Comparison of ENCODE assay signal across 9 cellular contexts in the genomic region with DNA sequence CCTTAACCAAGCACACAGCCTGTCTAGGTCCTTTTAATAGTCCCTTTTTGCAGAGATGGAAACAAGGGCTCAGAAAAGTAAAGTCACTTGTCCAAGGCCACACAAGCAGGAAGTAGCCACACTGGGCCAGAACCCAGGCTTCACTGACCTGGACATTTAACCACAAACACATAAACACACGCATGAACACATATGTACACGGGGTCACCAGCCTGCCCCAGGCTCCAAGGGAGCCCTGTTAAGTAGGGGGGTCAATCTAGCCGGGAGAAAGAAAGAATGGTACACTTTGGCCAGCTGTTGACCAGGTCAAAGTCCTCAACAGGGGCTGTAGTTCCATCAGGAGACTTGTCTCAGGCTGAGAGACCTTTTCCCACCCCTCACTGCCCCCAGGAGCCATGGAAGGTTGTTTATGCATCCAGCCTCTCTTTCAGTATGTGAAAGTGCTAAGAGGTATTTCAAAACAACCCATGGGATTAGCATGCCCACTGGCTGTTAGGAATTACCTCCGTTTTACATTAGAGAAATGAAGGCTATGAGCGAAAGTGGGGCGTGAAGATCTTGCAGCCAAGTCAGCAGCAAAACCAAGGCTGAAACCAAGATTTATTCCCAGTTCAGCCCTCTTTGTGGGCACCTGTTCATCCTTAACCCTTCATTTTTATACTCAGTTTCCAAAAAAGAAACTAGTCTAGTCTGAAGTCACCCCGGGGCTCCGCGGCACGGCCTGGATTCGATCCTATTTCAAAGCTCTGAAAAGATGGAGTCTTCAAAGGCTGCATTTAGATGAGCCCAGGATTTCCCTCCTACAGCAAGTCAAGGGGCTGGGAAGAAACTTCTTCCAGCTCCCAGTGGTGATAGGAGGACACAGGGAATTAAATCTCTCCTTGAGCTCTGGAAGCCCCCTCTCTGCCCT. TPM values are rescaled to one million over a fixed set of nuclear protein-coding genes. Genes with fewer than 3 reads are reported as not detected.
A peak's percentile ranks its signal among the peaks of the same experiment; 100 is the strongest.
DNase-seq lines count a peak whose midpoint lies in the region; ATAC-seq and TF ChIP-seq lines count a peak whose summit lies in the region.
"Had no signal": no experiment of that assay in that cellular context is flagged by ENCODE, and none has a peak within 500 bp of the region (broad histone marks: within the 10 kb centered on the region; RNA-seq: fewer than 3 reads in every experiment).

No MANE protein-coding gene starts in this region.

- peaks cover 0 to 35% (median 5%) of the 10 kb centered on the region in 9 donors for H3K36me3 ChIP-seq in heart right ventricle
- H3K36me3 ChIP-seq in lung (ENCODE audit: control insufficient read depth in 2 of 2, insufficient read depth in 2 of 2, low read length in 2 of 2) = peaks cover 13 to 15% of the 10 kb centered on the region in 2 donors
- no peaks in the 10 kb centered on the region for H3K36me3 ChIP-seq in aorta (ENCODE audit: control insufficient read depth in 1 of 2, insufficient read depth in 2 of 2, low read length in 1 of 2)

- ATAC-seq in heart right ventricle (no peak), left ventricle myocardium superior (no peak), lung (ENCODE audit: insufficient read depth, low FRiP score) (no peak), aorta (ENCODE audit: low FRiP score) (no peak)
- ATAC-seq in stimulated activated naive CD8-positive, alpha-beta T cell treated with anti-CD3 and anti-CD28 coated beads, Interleukin-15, Interleukin-2, amounts not matched to agents 100 U/mL and 50 U/mL, for 24 hours = no peak
- ATAC-seq: GM12878 had no signal

- DNase-seq in heart right ventricle (no peak), left ventricle myocardium superior (no peak), lung (ENCODE audit: low spot score) (no peak), aorta (no peak)
- no peak for DNase-seq in stimulated activated naive CD8-positive, alpha-beta T cell treated with anti-CD3 and anti-CD28 coated beads, Interleukin-15, Interleukin-2, amounts not matched to agents 100 U/mL and 50 U/mL, for 24 hours
- no peak for DNase-seq in activated effector memory CD4-positive, alpha-beta T cell treated with Interleukin-2 at 50 U/mL for 16 hours
- DNase-seq: stimulated activated naive CD4-positive, alpha-beta T cell treated with Interleukin-2 at 50 U/mL for 16 hours had no signal

- H3K4me3 ChIP-seq in heart right ventricle = peak overlapping the region in 1 of 10 donors; percentile 0
- H3K4me3 ChIP-seq in lung = no peak overlapping the region
- H3K4me3 ChIP-seq in aorta (ENCODE audit: low read length in 2 of 2) = no peak overlapping the region
- H3K4me3 ChIP-seq: GM12878 had no signal

- H3K27me3 ChIP-seq in heart right ventricle = no peaks in the 10 kb centered on the region
- no peaks in the 10 kb centered on the region for H3K27me3 ChIP-seq in lung (ENCODE audit: control insufficient read depth, insufficient read depth)
- no peaks in the 10 kb centered on the region for H3K27me3 ChIP-seq in aorta (ENCODE audit: control insufficient read depth in 1 of 2, insufficient read depth in 2 of 2, low read length in 1 of 2)

- intact Hi-C loops in heart right ventricle (cut with DNase I) = no loop called here
- intact Hi-C loops in left ventricle myocardium superior (cut with micrococcal nuclease) = no loop called here
- intact Hi-C loops in aorta (cut with DNase I) = loop anchor here in 1 of 2 donors (5.0 kb wide), 1 partner anchor 79 kb away; the partner anchor contains the start of gene PIGT

- 83 to 86% methylated on average over 11 of the region's 11 CpGs for WGBS in heart right ventricle, 2 donors
- 82 to 92% methylated on average over 11 of the region's 11 CpGs for WGBS in lung, 2 donors
- whole genome bisulfite sequencing in aorta, 2 donors = 88 to 94% methylated on average over 11 of the region's 11 CpGs

- H3K4me1 ChIP-seq in heart right ventricle (peaks cover 12 to 80% (median 59%) of the 10 kb centered on the region in 9 donors), lung (ENCODE audit: control insufficient read depth in 2 of 2, insufficient read depth in 2 of 2, low read length in 2 of 2) (peaks cover 13 to 16% of the 10 kb centered on the region in 2 donors), aorta (ENCODE audit: control insufficient read depth in 1 of 2, insufficient read depth in 2 of 2, low read length in 2 of 2) (peaks cover 0 to 4% of the 10 kb centered on the region in 2 donors)

- H3K9me3 ChIP-seq in heart right ventricle (no peaks in the 10 kb centered on the region), lung (ENCODE audit: control insufficient read depth in 2 of 2, insufficient read depth in 1 of 2, low read length in 1 of 2) (no peaks in the 10 kb centered on the region), aorta (ENCODE audit: control insufficient read depth, low read length) (no peaks in the 10 kb centered on the region)

- H3K27ac ChIP-seq in heart right ventricle (peak overlapping the region; percentile 75 to 97 (median 94)), lung (ENCODE audit: low read depth in 1 of 2, low read length in 1 of 2) (peak overlapping the region; percentile 84 to 89), aorta (ENCODE audit: low read depth in 1 of 2, low read length in 2 of 2) (peak overlapping the region; percentile 87 to 92)

- TF ChIP-seq CTCF in heart right ventricle (IDR thresholded peaks at IDR 0.05) = no peak
- TF ChIP-seq CTCF in lung (IDR thresholded peaks at IDR 0.05; ENCODE audit: control extremely low read depth, extremely low read depth) = no peak

RNA-seq across cellular contexts. Expression of gene SDC4, which starts 9.8 kb away (rescaled TPM):
- 100 to 1,000 TPM in 5 of 10 donors, 10 to 100 TPM in 5; 66.9 to 161 (median 102) TPM for total RNA-seq in heart right ventricle
- 10 to 100 TPM; 48.4 to 64.5 TPM for polyA plus RNA-seq in heart right ventricle
- total RNA-seq in left ventricle myocardium superior = 76.9 TPM
- total RNA-seq in lung = 100 to 1,000 TPM; 250 to 313 TPM
- polyA plus RNA-seq in lung = 100 to 1,000 TPM; 239 to 258 TPM
- total RNA-seq in aorta = 100 to 1,000 TPM in 1 of 2 donors, 10 to 100 TPM in 1; 51.2 to 114 TPM
- 10 to 100 TPM; 19.2 to 50.6 TPM for polyA plus RNA-seq in aorta

RNA-seq across cellular contexts. Expression of gene SYS1, which starts 24.6 kb away (rescaled TPM):
- total RNA-seq in heart right ventricle (10 to 100 TPM; 13.9 to 27.9 (median 18.2) TPM), left ventricle myocardium superior (22.6 TPM), lung (10 to 100 TPM; 21.3 to 45.5 TPM), aorta (10 to 100 TPM; 20.3 to 25.0 TPM)
- polyA plus RNA-seq in heart right ventricle (10 to 100 TPM; 11.7 to 34.5 TPM), lung (10 to 100 TPM; 24.9 to 57.5 TPM), aorta (10 to 100 TPM; 14.3 to 14.4 TPM)

RNA-seq across cellular contexts. Expression of gene MATN4, which starts 30.3 kb away (rescaled TPM):
- total RNA-seq in heart right ventricle (under 1 TPM in 2 of 10 donors, not detected in 8; 0.24 to 0.28 TPM), left ventricle myocardium superior (not detected), lung (under 1 TPM; 0.46 to 0.49 TPM), aorta (under 1 TPM; 0.42 to 0.69 TPM)
- polyA plus RNA-seq in heart right ventricle (under 1 TPM in 1 of 2 donors, not detected in 1; 0.06 TPM), lung (under 1 TPM; 0.14 to 0.24 TPM), aorta (under 1 TPM in 1 of 2 donors, not detected in 1; 0.18 TPM)
- total RNA-seq: A172, GM12878 had no signal

RNA-seq across cellular contexts. Expression of gene RBPJL, which starts 31.7 kb away (rescaled TPM):
- total RNA-seq in heart right ventricle (not detected), left ventricle myocardium superior (not detected), lung (under 1 TPM in 1 of 2 donors, not detected in 1; 0.12 TPM), aorta (not detected)
- polyA plus RNA-seq in heart right ventricle (under 1 TPM in 1 of 2 donors, not detected in 1; 0.06 TPM), lung (not detected), aorta (under 1 TPM; 0.08 to 0.38 TPM)
- total RNA-seq: A172 had no signal
- polyA plus RNA-seq: GM12878 had no signal

RNA-seq across cellular contexts. Expression of gene TP53TG5, which starts 39.7 kb away (rescaled TPM):
- total RNA-seq in heart right ventricle (1 to 10 TPM in 8 of 10 donors, under 1 TPM in 2; 0.59 to 2.4 (median 1.3) TPM), left ventricle myocardium superior (2.1 TPM), lung (not detected), aorta (under 1 TPM; 0.66 to 0.91 TPM)
- polyA plus RNA-seq in heart right ventricle (1 to 10 TPM in 1 of 2 donors, under 1 TPM in 1; 0.43 to 1.1 TPM), lung (under 1 TPM; 0.03 to 0.28 TPM), aorta (not detected)
- total RNA-seq: A172, GM12878 had no signal
